Comparison of ENCODE assay signal across 8 cellular contexts in genomic region chr22:37661160-37661924, GRCh38. TPM values are rescaled to one million over a fixed set of nuclear protein-coding genes. Genes with fewer than 3 reads are reported as not detected.
DNase-seq lines count a peak whose midpoint lies in the region; ATAC-seq and TF ChIP-seq lines count a peak whose summit lies in the region.

No MANE protein-coding gene starts in this region.

- CTCF ChIA-PET in IMR-90 (lab: Yijun Ruan, JAX), result interaction anchor here (1.0 to 2.5 kb wide), 5 partner anchors 18 to 115 kb away, joined by 4 to 15 read pairs (median 5); no protein-coding TSS in a partner anchor

- H3K9me1 ChIP-seq in IMR-90 (ENCODE audit: insufficient read depth, low read length), result peaks cover 11% of the 10 kb centered on the region

- peak; percentile 63 for TF ChIP-seq CTCF in IMR-90 (conservative IDR thresholded peaks at IDR 0.05; ENCODE audit: low read depth, low read length)

- in situ Hi-C loops in IMR-90 (cut with MboI; ENCODE audit: low sequenced_read_pairs), result no loop called here

- H4K20me1 ChIP-seq in IMR-90 (ENCODE audit: insufficient read depth, low read length), result peaks cover 31% of the 10 kb centered on the region

- peak overlapping the region; percentile 81; the same call in 1 of the 3 replicates for H2BK15ac ChIP-seq in IMR-90 (ENCODE audit: low read depth, low read length)

- peak; percentile 28 for ATAC-seq in IMR-90 (ENCODE audit: low read depth)
- ATAC-seq in left colon, result no peak

- peaks cover 31% of the 10 kb centered on the region for H3K4me1 Mint-ChIP-seq in T-helper 1 cell treated with Interleukin-12 subunit alpha and Interleukin-12 subunit beta and Interleukin-4 antibody, amounts not matched to agents 30 μg/mL and 1 μg/mL, for 36 hours (ENCODE audit: low read depth)

- peak; percentile 59 for DNase-seq in COR-L47 (lab: John Stamatoyannopoulos, UW)
- DNase-seq in IMR-90, result peak; percentile 82
- peak; percentile 75 for DNase-seq in fibroblast of gingiva (ENCODE audit: low read depth)
- peak in 35 of 56 donors; percentile 9 to 62 (median 39) for DNase-seq in nucleus accumbens (lab: John Stamatoyannopoulos, UW)
- DNase-seq in NCI-H1048 (lab: John Stamatoyannopoulos, UW), result no peak
- no peak for DNase-seq in left colon
- DNase-seq in KG1 (lab: John Stamatoyannopoulos, UW), result no peak

- H2BK5ac ChIP-seq in IMR-90 (ENCODE audit: low read depth, low read length, poor library complexity, severe bottlenecking), result peak overlapping the region; percentile 76

- H3K23ac ChIP-seq in IMR-90 (ENCODE audit: low read depth, low read length), result peak overlapping the region; percentile 66; the same call in 1 of the 2 replicates

- no peak for TF ChIP-seq POLR2A in IMR-90 (IDR thresholded peaks at IDR 0.05; ENCODE audit: low read depth, low read length)

- H2AK5ac ChIP-seq in IMR-90 (ENCODE audit: low read depth, low read length), result peak overlapping the region; percentile 84

- H3K4me3 ChIP-seq in IMR-90 (ENCODE audit: insufficient read depth, low read depth, low read length), result no peak overlapping the region

- H3K27me3 Mint-ChIP-seq in T-helper 1 cell treated with Interleukin-12 subunit alpha and Interleukin-12 subunit beta and Interleukin-4 antibody, amounts not matched to agents 30 μg/mL and 1 μg/mL, for 36 hours (ENCODE audit: low read depth), result no peaks in the 10 kb centered on the region

- 0 out of 2 replicates have a peak overlapping the region, but pooled peaks have one; percentile 5 for H4K5ac ChIP-seq in IMR-90 (ENCODE audit: low read depth, low read length)

- peak overlapping the region; percentile 26; the same call in 1 of the 2 replicates for H3K9ac ChIP-seq in IMR-90 (ENCODE audit: low read depth, low read length)

- peak; percentile 69 for TF ChIP-seq RAD21 in IMR-90 (IDR thresholded peaks at IDR 0.05; ENCODE audit: low read length)

- whole genome bisulfite sequencing in IMR-90 (ENCODE audit: extremely low coverage in 2 of 2, insufficient read length in 1 of 2), 2 experiments, result 9% methylated on average over 5 of the region's 12 CpGs; no CpG with 5 or more reads in 1 of the 2 experiments

- H3K27me3 ChIP-seq in IMR-90 (ENCODE audit: control insufficient read depth, insufficient read depth, low read length), result no peaks in the 10 kb centered on the region

- POLR2A ChIA-PET in IMR-90 (lab: Charles Lee; ENCODE audit: unreplicated experiment), result interaction anchor here (0.7 to 1.3 kb wide), 3 partner anchors 13 to 17 kb away, joined by 7 to 17 read pairs (median 12); partner anchors contain the start of gene LGALS1

- peaks cover 25% of the 10 kb centered on the region for H3K4me1 ChIP-seq in IMR-90 (ENCODE audit: control insufficient read depth, insufficient read depth, low read length)

- H3K9me3 Mint-ChIP-seq in T-helper 1 cell treated with Interleukin-12 subunit alpha and Interleukin-12 subunit beta and Interleukin-4 antibody, amounts not matched to agents 30 μg/mL and 1 μg/mL, for 36 hours, result no peaks in the 10 kb centered on the region

- H2AK9ac ChIP-seq in IMR-90 (replicated peaks; ENCODE audit: low read depth, low read length, poor library complexity), result peak overlapping the region; percentile 63

- intact Hi-C loops in IMR-90 (cut with micrococcal nuclease), result loop anchor here (1.0 kb wide), 2 partner anchors 20 to 130 kb away; no protein-coding TSS in a partner anchor
- intact Hi-C loops in left colon (cut with DNase I, micrococcal nuclease), result no loop called here

- H3K4me2 ChIP-seq in IMR-90 (ENCODE audit: low read depth, low read length), result peak overlapping the region; percentile 68

- H3K4me3 Mint-ChIP-seq in T-helper 1 cell treated with Interleukin-12 subunit alpha and Interleukin-12 subunit beta and Interleukin-4 antibody, amounts not matched to agents 30 μg/mL and 1 μg/mL, for 36 hours, result peak overlapping the region; percentile 56

- H3K36me3 Mint-ChIP-seq in T-helper 1 cell treated with Interleukin-12 subunit alpha and Interleukin-12 subunit beta and Interleukin-4 antibody, amounts not matched to agents 30 μg/mL and 1 μg/mL, for 36 hours (ENCODE audit: low read depth), result peaks cover 8% of the 10 kb centered on the region

- peak overlapping the region; percentile 74 for H3K27ac ChIP-seq in IMR-90 (ENCODE audit: insufficient read depth, low read length)

- H3K9me3 ChIP-seq in IMR-90 (ENCODE audit: control insufficient read depth, insufficient read depth, low read length), result no peaks in the 10 kb centered on the region

- H2BK20ac ChIP-seq in IMR-90 (ENCODE audit: low read depth, low read length), result peak overlapping the region; percentile 29; the same call in 1 of the 2 replicates

- peak overlapping the region; percentile 14 for H3K27ac Mint-ChIP-seq in T-helper 1 cell treated with Interleukin-12 subunit alpha and Interleukin-12 subunit beta and Interleukin-4 antibody, amounts not matched to agents 30 μg/mL and 1 μg/mL, for 36 hours

- peak overlapping the region; percentile 74 for H2AFZ ChIP-seq in IMR-90 (replicated peaks; ENCODE audit: low read length, poor library complexity)

- peak overlapping the region; percentile 19; the same call in 1 of the 2 replicates for H4K91ac ChIP-seq in IMR-90 (ENCODE audit: insufficient read depth, low read depth, low read length)

- H3K18ac ChIP-seq in IMR-90 (ENCODE audit: low read depth, low read length), result peak overlapping the region; percentile 58; the same call in 1 of the 2 replicates

- BruUV-seq in IMR-90 (replicated peaks; lab: Mats Ljungman, UMichigan), result no TSS peak

- H3K36me3 ChIP-seq in IMR-90 (ENCODE audit: control insufficient read depth, insufficient read depth, low read length), result peaks cover 8% of the 10 kb centered on the region

- H3K4ac ChIP-seq in IMR-90 (ENCODE audit: low read depth, low read length), result peak overlapping the region; percentile 61

- H3K14ac ChIP-seq in IMR-90 (replicated peaks; ENCODE audit: low read depth, low read length), result peak overlapping the region; percentile 39

- H3K56ac ChIP-seq in IMR-90 (ENCODE audit: extremely low read depth, insufficient read depth, low read length), result peak overlapping the region; percentile 42; the same call in 1 of the 2 replicates

- peaks cover 32 to 70% of the 10 kb centered on the region in 2 experiments; a peak in 3 of 4 replicates for H3K79me1 ChIP-seq in IMR-90 (ENCODE audit: low read depth in 1 of 2, low read length in 2 of 2)

- dilution Hi-C loops in IMR-90 (cut with HindIII; ENCODE audit: low sequenced_read_pairs, unreplicated experiment), result no loop called here

- peak overlapping the region in 1 of 2 experiments; percentile 71; a peak in 2 of 4 replicates for H4K8ac ChIP-seq in IMR-90 (ENCODE audit: low read depth in 2 of 2, low read length in 2 of 2)

- H2BK120ac ChIP-seq in IMR-90 (ENCODE audit: low read depth, low read length), result peak overlapping the region; percentile 23; the same call in 1 of the 2 replicates

TF ChIP-seq in IMR-90, 13 proteins besides CTCF, POLR2A, EP300 and RAD21:
- TF ChIP-seq FOS (IDR thresholded peaks at IDR 0.05; ENCODE audit: low read depth, low read length) (0 out of 2 replicates have a peak, but pooled peaks have one; percentile 8), CEBPB (IDR thresholded peaks at IDR 0.05; ENCODE audit: low read depth, low read length) (no peak), SMC3 (IDR thresholded peaks at IDR 0.05; ENCODE audit: low read depth, low read length) (peak; percentile 39), MXI1 (IDR thresholded peaks at IDR 0.05; ENCODE audit: borderline replicate concordance, low read depth, low read length) (peak; percentile 88)

RNA-seq across cellular contexts. Expression of gene PDXP, which starts 2.8 kb away (rescaled TPM):
- total RNA-seq in IMR-90 (2012; rRNA removed) (5.4 and 5.6 TPM in 2 replicates), left colon (10 to 100 TPM; 37.7 to 50.7 TPM)
- polyA plus RNA-seq in IMR-90 (2012; rRNA removed), result 24.1 and 26.5 TPM in 2 replicates
- 17.9 and 18.9 TPM in 2 replicates for polyA plus RNA-seq in IMR-90 (2012; cell fraction: cytosol; rRNA removed)
- polyA plus RNA-seq in IMR-90 (2012; cell fraction: nucleus; rRNA removed; ENCODE audit: low replicate concordance), result 4.8 and 10.9 TPM in 2 replicates

RNA-seq across cellular contexts. Expression of gene LGALS1, which starts 14.1 kb away (rescaled TPM):
- total RNA-seq in IMR-90 (2012; rRNA removed), result 9,081 and 15,383 TPM in 2 replicates
- polyA plus RNA-seq in IMR-90 (2012; rRNA removed), result 11,896 and 18,749 TPM in 2 replicates
- 53,551 and 65,152 TPM in 2 replicates for polyA plus RNA-seq in IMR-90 (2012; cell fraction: cytosol; rRNA removed)
- 5,542 and 13,774 TPM in 2 replicates for polyA plus RNA-seq in IMR-90 (2012; cell fraction: nucleus; rRNA removed; ENCODE audit: low replicate concordance)
- total RNA-seq in left colon, result 100 to 1,000 TPM in 1 of 2 donors, 10 to 100 TPM in 1; 40.4 to 161 TPM

RNA-seq across cellular contexts. Expression of gene SH3BP1, which starts 21.9 kb away (rescaled TPM):
- 8.8 and 10.8 TPM in 2 replicates for total RNA-seq in IMR-90 (2012; rRNA removed)
- 30.0 and 33.3 TPM in 2 replicates for polyA plus RNA-seq in IMR-90 (2012; rRNA removed)
- polyA plus RNA-seq in IMR-90 (2012; cell fraction: cytosol; rRNA removed), result 11.6 and 27.3 TPM in 2 replicates
- 67.7 and 113 TPM in 2 replicates for polyA plus RNA-seq in IMR-90 (2012; cell fraction: nucleus; rRNA removed; ENCODE audit: low replicate concordance)
- total RNA-seq in left colon, result 100 to 1,000 TPM in 1 of 2 donors, 10 to 100 TPM in 1; 77.4 to 121 TPM

RNA-seq across cellular contexts. Expression of gene NOL12, which starts 24.8 kb away (rescaled TPM):
- total RNA-seq in IMR-90 (2012; rRNA removed), result 16.0 and 29.7 TPM in 2 replicates
- 25.6 and 25.7 TPM in 2 replicates for polyA plus RNA-seq in IMR-90 (2012; rRNA removed)
- 23.2 and 28.5 TPM in 2 replicates for polyA plus RNA-seq in IMR-90 (2012; cell fraction: cytosol; rRNA removed)
- polyA plus RNA-seq in IMR-90 (2012; cell fraction: nucleus; rRNA removed; ENCODE audit: low replicate concordance), result 44.8 and 73.3 TPM in 2 replicates
- total RNA-seq in left colon, result 10 to 100 TPM; 30.3 to 38.2 TPM

RNA-seq across cellular contexts. Expression of gene TRIOBP, which starts 35.5 kb away (rescaled TPM):
- total RNA-seq in IMR-90 (2012; rRNA removed) (46.4 and 47.5 TPM in 2 replicates), left colon (10 to 100 TPM; 87.2 TPM)
- 65.5 and 69.8 TPM in 2 replicates for polyA plus RNA-seq in IMR-90 (2012; rRNA removed)
- 66.8 and 79.6 TPM in 2 replicates for polyA plus RNA-seq in IMR-90 (2012; cell fraction: cytosol; rRNA removed)
- 42.7 and 68.1 TPM in 2 replicates for polyA plus RNA-seq in IMR-90 (2012; cell fraction: nucleus; rRNA removed; ENCODE audit: low replicate concordance)

Comparison
In these comparisons a context has a peak if more than half of its experiments do, and no peak if none do; other contexts are left out.
1. DNase-seq: peak in COR-L47 (single experiment), IMR-90 (single experiment), fibroblast of gingiva (single experiment) and nucleus accumbens (35 of 56); none in NCI-H1048 (single experiment), left colon (0 of 2) and KG1 (single experiment).
2. RNA of gene LGALS1, which starts 14.1 kb away (total RNA-seq): 9,081 to 15,383 TPM in IMR-90; 40.4 to 161 TPM in left colon; every median in the first group is over 10 times any median in the second.